8 cellular contexts compared by ENCODE assay signal in the genomic region with DNA sequence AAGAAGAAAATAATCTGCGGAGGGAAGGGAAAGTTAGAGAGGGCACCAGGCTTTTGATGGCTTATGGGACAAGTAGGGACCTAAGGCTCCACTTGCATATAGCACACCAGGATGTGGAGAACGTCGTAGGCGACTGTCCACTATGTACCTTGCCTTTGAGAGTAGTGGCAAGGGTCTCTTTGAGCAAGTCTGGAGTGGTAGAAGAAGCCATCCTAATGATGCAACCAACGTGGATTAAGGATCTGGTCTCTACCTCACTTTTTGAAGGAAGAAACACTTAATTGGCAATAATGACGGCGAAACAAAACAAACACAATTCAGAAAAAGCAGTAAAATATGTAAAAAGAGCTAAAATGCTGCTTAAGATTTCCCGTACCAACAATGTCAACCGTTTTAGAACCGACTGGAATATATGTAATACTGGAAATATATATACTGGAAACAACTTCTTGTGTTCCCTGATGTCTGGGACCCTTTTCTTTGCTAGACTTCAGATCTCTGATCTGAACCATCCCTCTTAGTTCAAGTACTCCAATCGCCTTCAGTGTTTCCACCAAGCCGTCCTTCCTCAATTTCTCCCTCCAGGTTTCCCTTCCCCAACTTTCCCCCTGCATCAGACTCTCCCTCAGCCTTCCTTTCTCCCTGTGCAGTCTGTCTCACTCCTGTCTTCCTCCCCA. TPM values are rescaled to one million over a fixed set of nuclear protein-coding genes. Genes with fewer than 3 reads are reported as not detected.
DNase-seq lines count a peak whose midpoint lies in the region; ATAC-seq and TF ChIP-seq lines count a peak whose summit lies in the region.

No MANE protein-coding gene starts in this region.

- H3K4me1 Mint-ChIP-seq in naive thymus-derived CD8-positive, alpha-beta T cell, result peaks cover 19 to 37% (median 32%) of the 10 kb centered on the region in 4 donors

- no peaks in the 10 kb centered on the region for H3K9me3 Mint-ChIP-seq in naive thymus-derived CD8-positive, alpha-beta T cell

- no peak for ATAC-seq in naive thymus-derived CD8-positive, alpha-beta T cell
- no peak for ATAC-seq in GM21423 (IDR thresholded peaks at IDR 0.05; ENCODE audit: unreplicated experiment)

- H3K27ac ChIP-seq in coronary artery, result peak overlapping the region; percentile 94 to 98

- H3K4me3 ChIP-seq in BJ (ENCODE audit: low read depth, low read length) (peak overlapping the region; percentile 88), MG63 (peak overlapping the region; percentile 98), coronary artery (peak overlapping the region; percentile 81)

- H3K27me3 ChIP-seq in BJ (ENCODE audit: control insufficient read depth, insufficient read depth, low read length) (no peaks in the 10 kb centered on the region), MG63 (no peaks in the 10 kb centered on the region)

- no peak for TF ChIP-seq CTCF in BJ (IDR thresholded peaks at IDR 0.05; ENCODE audit: insufficient read depth, low read depth, low read length)
- no peak for TF ChIP-seq CTCF in coronary artery (IDR thresholded peaks at IDR 0.05)

- H3K27ac Mint-ChIP-seq in naive thymus-derived CD8-positive, alpha-beta T cell, result peak overlapping the region; percentile 93 to 100 (median 96)

- peaks cover 0 to 15% (median 0%) of the 10 kb centered on the region in 3 donors for H3K36me3 Mint-ChIP-seq in naive thymus-derived CD8-positive, alpha-beta T cell

- H3K27me3 Mint-ChIP-seq in naive thymus-derived CD8-positive, alpha-beta T cell, result peaks cover 0 to 2% (median 0%) of the 10 kb centered on the region in 5 donors

- H3K36me3 ChIP-seq in BJ (ENCODE audit: control insufficient read depth, insufficient read depth, low read length) (no peaks in the 10 kb centered on the region), MG63 (peaks cover 25% of the 10 kb centered on the region)

- DNase-seq in BJ (ENCODE audit: low read depth), result no peak
- DNase-seq in MG63, result no peak
- DNase-seq in coronary artery (ENCODE audit: low spot score), result no peak
- no peak for DNase-seq in naive thymus-derived CD8-positive, alpha-beta T cell
- no peak for DNase-seq in iPS-NIHi11 (ENCODE audit: low spot score)
- DNase-seq in A172 (ENCODE audit: low spot score), result no peak
- no peak for DNase-seq in central memory CD4-positive, alpha-beta T cell

- CTCF ChIA-PET in BJ (lab: Yijun Ruan, JAX), result interaction anchor here (0.9 kb wide), 1 partner anchor 9 kb away, joined by 6 read pairs; no protein-coding TSS in a partner anchor

- POLR2A ChIA-PET in BJ (lab: Charles Lee), result no interaction called here
- POLR2A ChIA-PET in naive thymus-derived CD8-positive, alpha-beta T cell (lab: Charles Lee), result interaction anchor here (0.7 to 2.6 kb wide), 14 partner anchors 28 to 804 kb away, joined by 3 to 22 read pairs (median 4); a partner anchor contains a TSS

- H3K9me3 ChIP-seq in MG63, result no peaks in the 10 kb centered on the region

- H3K4me3 Mint-ChIP-seq in naive thymus-derived CD8-positive, alpha-beta T cell, result peak overlapping the region; percentile 86 to 99 (median 90)

RNA-seq across cellular contexts. Expression of a gene that starts 0.8 kb away (rescaled TPM):
- 24.1 and 27.5 TPM in 2 replicates for polyA plus RNA-seq in BJ (2011; rRNA removed)
- polyA minus RNA-seq in BJ (2011; rRNA and poly(A)+ RNA removed), result 23.0 and 36.3 TPM in 2 replicates
- total RNA-seq in MG63 (2014; rRNA removed; shearing (Covaris generic); ENCODE audit: low replicate concordance), result 123 and 150 TPM in 2 replicates
- 100 to 1,000 TPM; 121 to 130 TPM for total RNA-seq in naive thymus-derived CD8-positive, alpha-beta T cell
- polyA plus RNA-seq in naive thymus-derived CD8-positive, alpha-beta T cell, result 100 to 1,000 TPM in 1 of 3 donors, 10 to 100 TPM in 2; 92.1 to 115 (median 99.2) TPM
- 58.0 and 70.0 TPM in 2 replicates for total RNA-seq in A172 (2014; rRNA removed; shearing (Covaris generic))

RNA-seq across cellular contexts. Expression of a gene that starts 59.9 kb away (rescaled TPM):
- polyA plus RNA-seq in BJ (2011; rRNA removed), result 19.3 and 31.1 TPM in 2 replicates
- polyA minus RNA-seq in BJ (2011; rRNA and poly(A)+ RNA removed), result 20.7 and 39.8 TPM in 2 replicates
- total RNA-seq in MG63 (2014; rRNA removed; shearing (Covaris generic); ENCODE audit: low replicate concordance), result 7.3 and 13.0 TPM in 2 replicates
- total RNA-seq in naive thymus-derived CD8-positive, alpha-beta T cell, result 10 to 100 TPM; 25.1 to 26.1 TPM
- 1 to 10 TPM; 2.4 to 4.8 (median 4.5) TPM for polyA plus RNA-seq in naive thymus-derived CD8-positive, alpha-beta T cell
- 1.5 and 3.0 TPM in 2 replicates for total RNA-seq in A172 (2014; rRNA removed; shearing (Covaris generic))
